32 cellular contexts compared by ENCODE assay signal in the genomic region with DNA sequence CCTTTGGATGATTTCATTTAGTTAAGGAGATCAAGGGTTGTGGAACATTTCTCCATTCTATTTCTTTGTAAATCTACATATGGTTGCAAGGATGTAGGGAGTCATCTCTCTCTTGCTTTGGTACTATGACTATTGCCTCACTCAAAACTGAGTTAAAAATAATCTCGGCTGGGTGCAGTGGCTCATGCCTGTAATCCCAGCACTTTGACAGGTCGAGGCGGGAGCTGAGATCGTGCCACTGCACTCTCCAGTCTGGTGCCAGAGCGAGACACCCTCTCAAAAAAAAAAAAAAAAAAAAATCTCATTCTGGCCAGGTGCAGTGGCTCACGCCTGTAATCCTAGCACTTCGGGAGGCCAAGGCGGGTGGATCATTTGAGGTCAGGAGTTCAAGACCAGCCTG. TPM values are rescaled to one million over a fixed set of nuclear protein-coding genes. Genes with fewer than 3 reads are reported as not detected.
"Had no signal": no experiment of that assay in that cellular context is flagged by ENCODE, and none has a peak within 500 bp of the region (broad histone marks: within the 10 kb centered on the region; RNA-seq: fewer than 3 reads in every experiment).

No MANE protein-coding gene starts in this region.

- ATAC-seq: activated CD8-positive, alpha-beta T cell treated with anti-CD3 and anti-CD28 coated beads for 36 hours; activated naive CD4-positive, alpha-beta T cell treated with anti-CD3 and anti-CD28 coated beads, Interleukin-2, amount 50 U/mL, for 72 hours; activated T-cell treated with anti-CD3 and anti-CD28 coated beads, Interleukin-2, amount 50 U/mL, for 4 hours; activated T-cell treated with anti-CD3 and anti-CD28 coated beads, Interleukin-2, amount 50 U/mL, for 72 hours; activated T-helper 17 cell treated with anti-CD3 and anti-CD28 coated beads, Interleukin-2, amount 50 U/mL, for 72 hours; body of pancreas had no signal

- DNase-seq: activated B cell treated with CpG ODN at 0.5 μM for 24 hours; activated CD4-positive, alpha-beta memory T cell treated with anti-CD3 and anti-CD28 coated beads for 36 hours; activated CD4-positive, alpha-beta T cell treated with anti-CD3 and anti-CD28 coated beads for 4 hours; activated CD4-positive, alpha-beta T cell treated with anti-CD3 and anti-CD28 coated beads, Interleukin-2, amount 10 ng/mL, durations not matched to agents 24 days and 14 days; activated CD4-positive, alpha-beta T cell treated with anti-CD3 and anti-CD28 coated beads, Interleukin-2, amount 50 U/mL, for 1 hour; activated CD4-positive, alpha-beta T cell treated with anti-CD3 and anti-CD28 coated beads, Interleukin-2, amount 50 U/mL, for 4 hours; activated CD4-positive, CD25-positive, alpha-beta regulatory T cell treated with anti-CD3 and anti-CD28 coated beads, Interleukin-2, amount 50 U/mL, for 72 hours; activated CD8-positive, alpha-beta memory T cell treated with anti-CD3 and anti-CD28 coated beads, Interleukin-2, amount 50 U/mL, for 4 hours; activated CD8-positive, alpha-beta T cell treated with anti-CD3 and anti-CD28 coated beads for 36 hours; activated effector memory CD4-positive, alpha-beta T cell treated with anti-CD3 and anti-CD28 coated beads, Interleukin-2, amount 50 U/mL, for 16 hours; activated gamma-delta T cell treated with Interleukin-2 at 50 U/mL for 16 hours; activated naive CD4-positive, alpha-beta T cell; activated naive CD4-positive, alpha-beta T cell treated with anti-CD3 and anti-CD28 coated beads for 36 hours; activated naive CD4-positive, alpha-beta T cell treated with anti-CD3 and anti-CD28 coated beads, Interleukin-2, amount 50 U/mL, for 16 hours; activated naive CD8-positive, alpha-beta T cell treated with anti-CD3 and anti-CD28 coated beads for 36 hours; activated T-cell treated with anti-CD3 and anti-CD28 coated beads for 4 hours; activated T-cell treated with anti-CD3 and anti-CD28 coated beads, Interleukin-2, amount 50 U/mL, for 1 hour; activated T-cell treated with anti-CD3 and anti-CD28 coated beads, Interleukin-2, amount 50 U/mL, for 4 hours; activated T-cell treated with anti-CD3 and anti-CD28 coated beads, Interleukin-2, amount 50 U/mL, for 72 hours; adrenal gland; amniotic stem cell; aorta; body of pancreas; brain microvascular endothelial cell; central memory CD4-positive, alpha-beta T cell; T-helper 1 cell; T-helper 2 cell; T-helper 9 cell had no signal

- H3K9me3 ChIP-seq: adrenal gland, body of pancreas, breast epithelium had no signal

- H3K36me3 ChIP-seq: adrenal gland, brain microvascular endothelial cell, breast epithelium had no signal

- H3K4me3 ChIP-seq: adrenal gland, body of pancreas, breast epithelium had no signal

- H3K27me3 ChIP-seq: adrenal gland, body of pancreas, brain microvascular endothelial cell, breast epithelium had no signal

- H3K4me1 ChIP-seq: adrenal gland, body of pancreas, breast epithelium had no signal

- H3K27ac ChIP-seq: adrenal gland, body of pancreas, brain microvascular endothelial cell, breast epithelium had no signal

RNA-seq across cellular contexts. Expression of gene PPM1H, which starts 24.8 kb away (rescaled TPM):
- total RNA-seq: activated B cell treated with CpG ODN at 0.5 μM for 24 hours; activated CD4-positive, alpha-beta memory T cell treated with anti-CD3 and anti-CD28 coated beads for 36 hours; activated CD4-positive, alpha-beta T cell treated with anti-CD3 and anti-CD28 coated beads, Interleukin-2, amount 10 ng/mL, durations not matched to agents 24 days and 14 days; activated naive CD4-positive, alpha-beta T cell treated with anti-CD3 and anti-CD28 coated beads for 36 hours; activated T-cell treated with anti-CD3 and anti-CD28 coated beads, Interleukin-2, amount 50 U/mL, for 72 hours; activated T-helper 1 cell treated with anti-CD3 and anti-CD28 coated beads, Interleukin-12 subunit alpha, Interleukin-12 subunit beta, Interleukin-2, Interleukin-4 antibody, amounts not matched to agents 30 ng/mL and 10 ng/mL and 1 ng/mL, durations not matched to agents 14 hours and 24 hours and 36 hours; activated T-helper 17 cell treated with anti-CD3 and anti-CD28 coated beads, Interleukin-2, amount 50 U/mL, for 72 hours had no signal
